In genomic region chr2:48527211-48527880, GRCh38 we compare ENCODE assay signal across 20 cellular contexts. TPM values are rescaled to one million over a fixed set of nuclear protein-coding genes. Genes with fewer than 3 reads are reported as not detected.
A peak's percentile ranks its signal among the peaks of the same experiment; 100 is the strongest.
DNase-seq lines count a peak whose midpoint lies in the region; ATAC-seq and TF ChIP-seq lines count a peak whose summit lies in the region.
"Had no signal": no experiment of that assay in that cellular context is flagged by ENCODE, and none has a peak within 500 bp of the region (broad histone marks: within the 10 kb centered on the region; RNA-seq: fewer than 3 reads in every experiment).

No MANE protein-coding gene starts in this region.

- TF ChIP-seq CTCF in gastroesophageal sphincter (IDR thresholded peaks at IDR 0.05) (no peak), gastrocnemius medialis (IDR thresholded peaks at IDR 0.05 in 4 of 5, conservative IDR thresholded peaks at IDR 0.05 in 1 of 5) (no peak), PC-9 (conservative IDR thresholded peaks at IDR 0.05) (no peak)

- peak; percentile 18 for DNase-seq in EL
- DNase-seq in adipocyte (ENCODE audit: low read depth), result peak; percentile 84
- no peak for DNase-seq in gastrocnemius medialis
- DNase-seq in PC-9, result no peak
- no peak for DNase-seq in SKM-1 (lab: John Stamatoyannopoulos, UW; ENCODE audit: unreplicated experiment)
- no peak for DNase-seq in 8988T
- DNase-seq in occipital lobe (lab: John Stamatoyannopoulos, UW), result no peak
- DNase-seq: ACHN; adrenal gland; CD8-positive, alpha-beta T cell; cerebellar nuclear complex; glutamatergic neuron; GM23248; KBM-7; NCI-H1092 treated with DMSO at 0.1 percent for 48 hours; NCI-H2171 treated with DMSO at 0.1 percent for 48 hours; NK-92 treated with Interleukin-12 subunit alpha and Interleukin-12 subunit beta, amount 100 ng/mL, for 24 hours; upper lobe of left lung had no signal

- H3K4me3 ChIP-seq in adipocyte (ENCODE audit: low read length) (no peak overlapping the region), gastroesophageal sphincter (peak overlapping the region in 1 of 2 donors; percentile 93), gastrocnemius medialis (no peak overlapping the region), PC-9 (no peak overlapping the region)
- H3K4me3 ChIP-seq: adrenal gland, GM23248, upper lobe of left lung had no signal

- H3K36me3 ChIP-seq in adipocyte (ENCODE audit: control insufficient read depth, insufficient read depth, low read length, severe bottlenecking), result no peaks in the 10 kb centered on the region
- H3K36me3 ChIP-seq in gastroesophageal sphincter, result peaks cover 0 to 3% of the 10 kb centered on the region in 2 donors
- no peaks in the 10 kb centered on the region for H3K36me3 ChIP-seq in gastrocnemius medialis
- no peaks in the 10 kb centered on the region for H3K36me3 ChIP-seq in PC-9 (ENCODE audit: low read depth)
- H3K36me3 ChIP-seq: adrenal gland, upper lobe of left lung had no signal

- no peak for TF ChIP-seq EP300 in gastroesophageal sphincter (IDR thresholded peaks at IDR 0.05)

- no peaks in the 10 kb centered on the region for H3K9me2 ChIP-seq in PC-9 (ENCODE audit: insufficient read depth)

- 19 to 37% methylated on average over 2 of the region's 2 CpGs for WGBS in gastroesophageal sphincter (ENCODE audit: low coverage in 1 of 2), 2 donors

- no peaks in the 10 kb centered on the region for H3F3A ChIP-seq in PC-9 (ENCODE audit: insufficient read depth, low read depth)

- no peak overlapping the region for H2AFZ ChIP-seq in PC-9
- H2AFZ ChIP-seq: GM23248 had no signal

- H3K9ac ChIP-seq in adipocyte (ENCODE audit: low read length), result no peak overlapping the region
- H3K9ac ChIP-seq: GM23248 had no signal

- H3K4me1 ChIP-seq in adipocyte (ENCODE audit: control insufficient read depth, insufficient read depth, low read length), result peaks cover 20% of the 10 kb centered on the region
- peaks cover 0 to 66% (median 17%) of the 10 kb centered on the region in 3 donors for H3K4me1 ChIP-seq in gastroesophageal sphincter
- peaks cover 22 to 29% of the 10 kb centered on the region in 2 donors for H3K4me1 ChIP-seq in gastrocnemius medialis
- no peaks in the 10 kb centered on the region for H3K4me1 ChIP-seq in PC-9 (replicated peaks; ENCODE audit: insufficient read depth)

- CTCF ChIA-PET in PC-9 (lab: Charles Lee), result no interaction called here

- no peaks in the 10 kb centered on the region for H4K20me1 ChIP-seq in PC-9 (ENCODE audit: insufficient read depth)

- H3K79me2 ChIP-seq in PC-9 (ENCODE audit: low read depth), result no peaks in the 10 kb centered on the region

- H3K9me3 ChIP-seq in adipocyte (ENCODE audit: control insufficient read depth, low read length) (no peaks in the 10 kb centered on the region), gastroesophageal sphincter (no peaks in the 10 kb centered on the region), gastrocnemius medialis (no peaks in the 10 kb centered on the region), PC-9 (ENCODE audit: insufficient read depth, low read depth) (no peaks in the 10 kb centered on the region)
- H3K9me3 ChIP-seq: adrenal gland, upper lobe of left lung had no signal

- no TSS peak for BruUV-seq in PC-9 (replicated peaks; lab: Mats Ljungman, UMichigan)

- H3K27ac ChIP-seq in gastroesophageal sphincter, result peak overlapping the region; percentile 93 to 96 (median 94)
- peak overlapping the region; percentile 44 to 86 (median 80) for H3K27ac ChIP-seq in gastrocnemius medialis
- H3K27ac ChIP-seq in PC-9, result no peak overlapping the region
- H3K27ac ChIP-seq: GM23248 had no signal

- no peak for TF ChIP-seq POLR2A in gastroesophageal sphincter (IDR thresholded peaks at IDR 0.05)
- no peak for TF ChIP-seq POLR2A in gastrocnemius medialis (IDR thresholded peaks at IDR 0.05)

- H3K4me2 ChIP-seq in PC-9, result no peak overlapping the region

- H3K27me3 ChIP-seq in adipocyte (replicated peaks; ENCODE audit: control insufficient read depth, insufficient read depth, low read length) (no peaks in the 10 kb centered on the region), gastroesophageal sphincter (no peaks in the 10 kb centered on the region), gastrocnemius medialis (peaks cover 7 to 13% (median 7%) of the 10 kb centered on the region in 3 donors), PC-9 (ENCODE audit: insufficient read depth, low read depth) (no peaks in the 10 kb centered on the region)
- H3K27me3 ChIP-seq: adrenal gland, upper lobe of left lung had no signal

- intact Hi-C loops in gastrocnemius medialis (cut with DNase I; ENCODE audit: low total_unique reads), result no loop called here
- intact Hi-C loops in PC-9 (cut with micrococcal nuclease; ENCODE audit: unreplicated experiment), result no loop called here

- in situ Hi-C loops in gastrocnemius medialis (cut with MboI; ENCODE audit: low sequenced_read_pairs in 4 of 4), result no loop called here

- ATAC-seq in gastroesophageal sphincter (no peak), gastrocnemius medialis (no peak)
- ATAC-seq: CD8-positive, alpha-beta T cell; stimulated activated effector memory CD8-positive, alpha-beta T cell treated with anti-CD3 and anti-CD28 coated beads, Interleukin-12 subunit alpha, Interleukin-12 subunit beta, amount 100 ng/mL, for 72 hours had no signal

- POLR2A ChIA-PET in PC-9 (lab: Charles Lee; ENCODE audit: unreplicated experiment), result interaction anchor here (0.7 kb wide), 1 partner anchor 581 kb away, joined by 3 read pairs; no protein-coding TSS in a partner anchor

RNA-seq across cellular contexts. Expression of gene STON1, which starts 2.6 kb away (rescaled TPM):
- total RNA-seq in gastroesophageal sphincter (100 to 1,000 TPM; 118 to 263 (median 158) TPM), gastrocnemius medialis (1 to 10 TPM; 2.6 to 5.2 (median 3.5) TPM), PC-9 (2021) (1.4 and 1.7 TPM in 2 replicates), occipital lobe (9.4 TPM)

Comparison
In these comparisons a context has a peak if more than half of its experiments do, and no peak if none do; other contexts are left out.
1. DNase-seq: peak in EL (single experiment) and adipocyte (single experiment); none in gastrocnemius medialis (0 of 2), PC-9 (0 of 2), SKM-1 (single experiment), 8988T (single experiment) and occipital lobe (single experiment).
2. RNA of gene STON1, which starts 2.6 kb away (total RNA-seq): 118 to 263 TPM in gastroesophageal sphincter; 9.4 TPM in occipital lobe (single experiment), 2.6 to 5.2 TPM in gastrocnemius medialis and 1.4 to 1.7 TPM in PC-9; every median in the first group is over 10 times any median in the second.